ENCODE assay signal across 9 cellular contexts in the genomic region with DNA sequence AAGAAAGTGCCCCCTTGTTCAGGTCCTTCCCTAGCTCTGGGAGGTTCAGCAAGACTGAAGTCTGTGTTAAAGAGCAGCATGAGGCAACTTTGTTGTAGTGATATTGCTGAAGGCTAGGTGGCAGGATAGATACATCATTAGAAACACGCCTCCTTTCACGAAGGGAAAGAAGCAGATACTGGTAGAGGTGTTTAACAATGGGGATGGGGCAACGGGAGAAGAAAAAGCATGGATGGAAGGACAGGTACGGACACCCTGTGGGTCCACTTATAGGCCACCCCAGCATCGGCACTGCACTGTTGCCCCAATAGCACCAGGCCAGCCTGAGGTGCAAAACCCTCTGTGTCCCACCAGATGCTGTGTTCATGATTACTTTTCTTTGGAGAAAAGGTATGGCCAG. TPM values are rescaled to one million over a fixed set of nuclear protein-coding genes. Genes with fewer than 3 reads are reported as not detected.
DNase-seq lines count a peak whose midpoint lies in the region; ATAC-seq and TF ChIP-seq lines count a peak whose summit lies in the region.
"Had no signal": no experiment of that assay in that cellular context is flagged by ENCODE, and none has a peak within 500 bp of the region (broad histone marks: within the 10 kb centered on the region; RNA-seq: fewer than 3 reads in every experiment).

No MANE protein-coding gene starts in this region.

- H3K4me1 ChIP-seq in cardiac muscle cell (ENCODE audit: low read depth) = peaks cover 49% of the 10 kb centered on the region

- H3K36me3 ChIP-seq in cardiac muscle cell = no peaks in the 10 kb centered on the region

- ATAC-seq in HG03025 (IDR thresholded peaks at IDR 0.05; ENCODE audit: low FRiP score, unreplicated experiment) = no peak
- no peak for ATAC-seq in GM18519 (IDR thresholded peaks at IDR 0.05; ENCODE audit: low FRiP score, unreplicated experiment)

- TF ChIP-seq CTCF in HFF-Myc (IDR thresholded peaks at IDR 0.05; ENCODE audit: low read depth, low read length, missing control alignments) (peak; percentile 64), VCaP (conservative IDR thresholded peaks at IDR 0.05) (peak; percentile 74), cardiac muscle cell (IDR thresholded peaks at IDR 0.05; ENCODE audit: low read depth, low read length) (peak; percentile 77), retinal pigment epithelial cell (conservative IDR thresholded peaks at IDR 0.05; ENCODE audit: low read depth, low read length) (peak; percentile 79)

- no peak overlapping the region for H3K27ac ChIP-seq in VCaP
- no peak overlapping the region for H3K27ac ChIP-seq in cardiac muscle cell
- H3K27ac ChIP-seq: SK-N-MC had no signal

- no peaks in the 10 kb centered on the region for H3K27me3 ChIP-seq in cardiac muscle cell

- no peak overlapping the region for H3K4me3 ChIP-seq in HFF-Myc (replicated peaks; ENCODE audit: low read depth, low read length)
- H3K4me3 ChIP-seq in cardiac muscle cell = no peak overlapping the region
- H3K4me3 ChIP-seq in retinal pigment epithelial cell (ENCODE audit: low read length) = no peak overlapping the region
- H3K4me3 ChIP-seq: SK-N-MC had no signal

- peak; percentile 73 for DNase-seq in DMS79 treated with DMSO at 0.1 percent for 48 hours (lab: John Stamatoyannopoulos, UW)
- no peak for DNase-seq in HFF-Myc (ENCODE audit: extremely low read depth, low read depth)
- peak; percentile 67 for DNase-seq in NCI-H2171 (lab: John Stamatoyannopoulos, UW)
- DNase-seq in cardiac muscle cell (ENCODE audit: low read depth in 1 of 2, low spot score in 1 of 2) = peak; percentile 79 to 81
- peak; percentile 48 for DNase-seq in retinal pigment epithelial cell (ENCODE audit: low read depth)

- no peaks in the 10 kb centered on the region for H3K9me3 ChIP-seq in cardiac muscle cell (ENCODE audit: low read depth)

RNA-seq across cellular contexts. Expression of a gene that starts 3.5 kb away (rescaled TPM):
- total RNA-seq in cardiac muscle cell = 132 and 229 TPM in 2 replicates
- polyA plus RNA-seq in cardiac muscle cell = 28.0 and 35.2 TPM in 2 replicates
